In genomic region chr2:177393381-177393780, GRCh38 we compare ENCODE assay signal across 8 cellular contexts. TPM values are rescaled to one million over a fixed set of nuclear protein-coding genes. Genes with fewer than 3 reads are reported as not detected.
DNase-seq lines count a peak whose midpoint lies in the region; ATAC-seq, FAIRE-seq and TF ChIP-seq lines count a peak whose summit lies in the region.

No MANE protein-coding gene starts in this region.

- in situ Hi-C loops in HepG2 (cut with HindIII; ENCODE audit: extremely low pct_ligation_motif_present, low pct_unique_long_range_greater_than_20kb): loop anchor here (5.0 kb wide), 1 partner anchor 131 kb away; the partner anchor contains the start of gene NFE2L2

- ATAC-seq in HepG2: no peak

- TF ChIP-seq POLR2A in HepG2 (IDR thresholded peaks at IDR 0.05; ENCODE audit: insufficient read depth in 1 of 2, low read depth in 2 of 2, low read length in 2 of 2) (no peak), thyroid gland (IDR thresholded peaks at IDR 0.05) (no peak)

- peaks cover 47% of the 10 kb centered on the region for H3K79me2 ChIP-seq in KMS-11 (ENCODE audit: insufficient read depth, low read depth)
- peaks cover 43% of the 10 kb centered on the region for H3K79me2 ChIP-seq in astrocyte (ENCODE audit: insufficient read depth, low read length)
- H3K79me2 ChIP-seq in HepG2 (ENCODE audit: insufficient read depth, low read length): peaks cover 66% of the 10 kb centered on the region

- BruUV-seq in HepG2 (replicated peaks; lab: Mats Ljungman, UMichigan): TSS peak; percentile 60

- H3K36me3 Mint-ChIP-seq in CD4-positive, alpha-beta memory T cell: peaks cover 7 to 17% of the 10 kb centered on the region in 2 donors
- no peaks in the 10 kb centered on the region for H3K36me3 Mint-ChIP-seq in astrocyte (ENCODE audit: low read depth, unreplicated experiment)

- H3K4me3 Mint-ChIP-seq in CD4-positive, alpha-beta memory T cell: peak overlapping the region; percentile 92 to 98 (median 94)
- H3K4me3 Mint-ChIP-seq in astrocyte (ENCODE audit: unreplicated experiment): peak overlapping the region; percentile 97

- H3K36me3 ChIP-seq in CD4-positive, alpha-beta memory T cell (ENCODE audit: insufficient read depth, low read length): no peaks in the 10 kb centered on the region
- H3K36me3 ChIP-seq in KMS-11 (ENCODE audit: insufficient read depth): no peaks in the 10 kb centered on the region
- no peaks in the 10 kb centered on the region for H3K36me3 ChIP-seq in astrocyte (ENCODE audit: insufficient read depth, low read length)
- H3K36me3 ChIP-seq in HepG2 (replicated peaks in 1 of 2; ENCODE audit: control insufficient read depth in 1 of 2, insufficient read depth in 2 of 2, low read length in 2 of 2): no peaks in the 10 kb centered on the region
- no peaks in the 10 kb centered on the region for H3K36me3 ChIP-seq in thyroid gland

- no peaks in the 10 kb centered on the region for H3K9me3 ChIP-seq in CD4-positive, alpha-beta memory T cell (ENCODE audit: control insufficient read depth in 1 of 2, low read length in 2 of 2)
- H3K9me3 ChIP-seq in astrocyte (ENCODE audit: insufficient read depth, low read depth, low read length) (no peaks in the 10 kb centered on the region), HepG2 (ENCODE audit: low read length) (no peaks in the 10 kb centered on the region), thyroid gland (no peaks in the 10 kb centered on the region)

- WGBS in HepG2 (ENCODE audit: low lambda C conversion rate): 3% methylated on average over 6 of the region's 6 CpGs
- WGBS in thyroid gland, 2 donors: 29 to 33% methylated on average over 6 of the region's 6 CpGs

- intact Hi-C loops in CD4-positive, alpha-beta memory T cell (cut with micrococcal nuclease): loop anchor here (5.0 kb wide), 1 partner anchor 131 kb away; the partner anchor contains the start of gene NFE2L2
- intact Hi-C loops in HepG2 (cut with micrococcal nuclease; ENCODE audit: unreplicated experiment): loop anchor here (2.0 kb wide), 1 partner anchor 23 kb away; no protein-coding TSS in a partner anchor
- intact Hi-C loops in thyroid gland (cut with DNase I): no loop called here

- H3K9ac ChIP-seq in KMS-11: peak overlapping the region; percentile 91; the same call in 1 of the 2 replicates
- H3K9ac ChIP-seq in astrocyte (ENCODE audit: low read length): peak overlapping the region; percentile 86
- peak overlapping the region; percentile 95 for H3K9ac ChIP-seq in HepG2 (ENCODE audit: insufficient read depth, low read depth, low read length)

- TF ChIP-seq EP300 in HepG2 (IDR thresholded peaks at IDR 0.05; ENCODE audit: low read depth in 2 of 2, low read length in 2 of 2) (no peak), HepG2 (CRISPR knock-in tag; IDR thresholded peaks at IDR 0.05; ENCODE audit: borderline replicate concordance) (no peak)

- FAIRE-seq in astrocyte (lab: Jason Lieb, UNC) (no peak), HepG2 (lab: Jason Lieb, UNC) (no peak)

- H3K27me3 Mint-ChIP-seq in CD4-positive, alpha-beta memory T cell: no peaks in the 10 kb centered on the region
- no peaks in the 10 kb centered on the region for H3K27me3 Mint-ChIP-seq in astrocyte (ENCODE audit: low read depth, unreplicated experiment)

- H3K4me1 ChIP-seq in CD4-positive, alpha-beta memory T cell (ENCODE audit: insufficient read depth, low read length): peaks cover 54% of the 10 kb centered on the region
- H3K4me1 ChIP-seq in KMS-11 (ENCODE audit: low read depth, poor library complexity, severe bottlenecking): peaks cover 37% of the 10 kb centered on the region
- peaks cover 32% of the 10 kb centered on the region for H3K4me1 ChIP-seq in astrocyte (ENCODE audit: insufficient read depth, low read length)
- peaks cover 58% of the 10 kb centered on the region for H3K4me1 ChIP-seq in HepG2 (ENCODE audit: insufficient read depth, low read length)
- peaks cover 10 to 13% of the 10 kb centered on the region in 2 donors for H3K4me1 ChIP-seq in thyroid gland

- H3K27me3 ChIP-seq in CD4-positive, alpha-beta memory T cell (ENCODE audit: insufficient read depth, low read length): no peaks in the 10 kb centered on the region
- H3K27me3 ChIP-seq in KMS-11 (ENCODE audit: insufficient read depth, low read depth): no peaks in the 10 kb centered on the region
- no peaks in the 10 kb centered on the region for H3K27me3 ChIP-seq in astrocyte (ENCODE audit: insufficient read depth, low read length)
- H3K27me3 ChIP-seq in HepG2 (ENCODE audit: control insufficient read depth in 1 of 2, insufficient read depth in 2 of 2, low read length in 2 of 2): no peaks in the 10 kb centered on the region; a peak in 1 of 5 replicates
- no peaks in the 10 kb centered on the region for H3K27me3 ChIP-seq in thyroid gland

- H2AFZ ChIP-seq in KMS-11 (ENCODE audit: low read depth): peak overlapping the region; percentile 100
- peak overlapping the region; percentile 93 for H2AFZ ChIP-seq in astrocyte (ENCODE audit: low read depth, low read length)
- H2AFZ ChIP-seq in HepG2 (ENCODE audit: low read length): no peak overlapping the region

- H4K20me1 ChIP-seq in KMS-11 (ENCODE audit: insufficient read depth): no peaks in the 10 kb centered on the region
- H4K20me1 ChIP-seq in astrocyte (ENCODE audit: insufficient read depth, low read length): no peaks in the 10 kb centered on the region
- H4K20me1 ChIP-seq in HepG2 (ENCODE audit: insufficient read depth, low read length): no peaks in the 10 kb centered on the region; the same call in 1 of the 2 replicates

- peak overlapping the region; percentile 79 to 93 (median 92) for H3K27ac Mint-ChIP-seq in CD4-positive, alpha-beta memory T cell
- peak overlapping the region; percentile 91 for H3K27ac Mint-ChIP-seq in astrocyte (ENCODE audit: unreplicated experiment)

- POLR2A ChIA-PET in CD4-positive, alpha-beta memory T cell (lab: Charles Lee; ENCODE audit: partially characterized antibody): interaction anchor here (0.6 to 6.3 kb wide), 7 partner anchors 54 to 1392 kb away, joined by 3 to 55 read pairs (median 4); partner anchors contain the start of gene NFE2L2
- POLR2A ChIA-PET in HepG2 (lab: Yijun Ruan, JAX): interaction anchor here (0.7 to 3.1 kb wide), 8 partner anchors 11 to 229 kb away, joined by 3 to 21 read pairs (median 5); partner anchors contain the start of gene NFE2L2

- CTCF ChIA-PET in CD4-positive, alpha-beta memory T cell (lab: Charles Lee; ENCODE audit: partially characterized antibody): interaction anchor here (1.2 to 3.9 kb wide), 10 partner anchors 9 to 245 kb away, joined by 3 to 23 read pairs (median 5); partner anchors contain the start of gene NFE2L2
- CTCF ChIA-PET in HepG2 (lab: Yijun Ruan, JAX; ENCODE audit: low intra/inter-chr PET ratio, low total read pairs): no interaction called here

- no peak for TF ChIP-seq RAD21 in HepG2 (CRISPR knock-in tag; IDR thresholded peaks at IDR 0.05)

- peaks cover 53 to 71% (median 60%) of the 10 kb centered on the region in 4 donors for H3K4me1 Mint-ChIP-seq in CD4-positive, alpha-beta memory T cell
- peaks cover 42% of the 10 kb centered on the region for H3K4me1 Mint-ChIP-seq in astrocyte (ENCODE audit: low read depth, unreplicated experiment)

- H3K4me2 ChIP-seq in KMS-11: peak overlapping the region; percentile 96
- peak overlapping the region; percentile 86 for H3K4me2 ChIP-seq in astrocyte (ENCODE audit: low read length)
- H3K4me2 ChIP-seq in HepG2 (ENCODE audit: low read depth, low read length): peak overlapping the region; percentile 80

- TF ChIP-seq CTCF in KMS-11 (conservative IDR thresholded peaks at IDR 0.05; ENCODE audit: low read depth, low read length) (no peak), astrocyte (IDR thresholded peaks at IDR 0.05; ENCODE audit: insufficient read depth, low read depth, low read length) (no peak), HepG2 (CRISPR knock-in tag; IDR thresholded peaks at IDR 0.05) (no peak), thyroid gland (IDR thresholded peaks at IDR 0.05) (no peak)

- H3K9me3 Mint-ChIP-seq in CD4-positive, alpha-beta memory T cell: no peaks in the 10 kb centered on the region
- no peaks in the 10 kb centered on the region for H3K9me3 Mint-ChIP-seq in astrocyte (ENCODE audit: unreplicated experiment)

- H3K27ac ChIP-seq in CD4-positive, alpha-beta memory T cell (ENCODE audit: low read depth, low read length): peak overlapping the region; percentile 56
- H3K27ac ChIP-seq in KMS-11 (peak overlapping the region; percentile 52; the same call in 1 of the 2 replicates), astrocyte (ENCODE audit: low read depth, low read length) (peak overlapping the region; percentile 55), HepG2 (ENCODE audit: extremely low read length, insufficient read depth, low read length) (peak overlapping the region; percentile 86), thyroid gland (peak overlapping the region in 1 of 3 donors; percentile 80)

- peak in 4 of 5 donors; percentile 6 to 28 (median 16) for DNase-seq in CD4-positive, alpha-beta memory T cell
- DNase-seq in astrocyte (ENCODE audit: low read depth): no peak
- DNase-seq in HepG2 (ENCODE audit: low spot score): no peak
- DNase-seq in thyroid gland: no peak
- no peak for DNase-seq in AG08395 (ENCODE audit: low spot score)
- DNase-seq in putamen (ENCODE audit: low spot score): no peak
- DNase-seq in NCI-H2081 treated with DMSO at 0.1 percent for 48 hours (lab: John Stamatoyannopoulos, UW): no peak

- H3K4me3 ChIP-seq in CD4-positive, alpha-beta memory T cell (ENCODE audit: low read length in 2 of 2): peak overlapping the region; percentile 27 to 78
- H3K4me3 ChIP-seq in KMS-11 (IDR thresholded peaks at IDR 0.05; ENCODE audit: insufficient read depth, low read depth, low read length) (peak overlapping the region; percentile 93), astrocyte (ENCODE audit: insufficient read depth, low read depth, low read length) (peak overlapping the region; percentile 71), HepG2 (replicated peaks in 1 of 3; ENCODE audit: insufficient read depth in 1 of 3, low read depth in 2 of 3, low read length in 3 of 3) (peak overlapping the region; percentile 91 to 98 (median 92)), thyroid gland (replicated peaks in 1 of 3) (peak overlapping the region; percentile 68 to 87 (median 86))

RNA-seq across cellular contexts. Expression of gene AGPS, which starts 0.8 kb away (rescaled TPM):
- 10 to 100 TPM; 28.3 to 29.7 TPM for total RNA-seq in CD4-positive, alpha-beta memory T cell
- polyA plus RNA-seq in CD4-positive, alpha-beta memory T cell: 10 to 100 TPM; 13.8 to 17.4 TPM
- 66.2 and 68.1 TPM in 2 replicates for total RNA-seq in astrocyte
- total RNA-seq in HepG2 (2016; rRNA removed; fragmentation: Illumina TruSeq; extraction: Trizol): 99.0 and 159 TPM in 2 replicates
- total RNA-seq in HepG2 (2016; cell fraction: cytosol; rRNA removed; fragmentation: Illumina TruSeq; extraction: Trizol; ENCODE audit: low read depth): 13.8 and 16.6 TPM in 2 replicates
- 107 and 167 TPM in 2 replicates for total RNA-seq in HepG2 (2016; cell fraction: insoluble cytoplasmic fraction; rRNA removed; fragmentation: Illumina TruSeq; extraction: Trizol)
- total RNA-seq in HepG2 (2016; cell fraction: membrane; rRNA removed; fragmentation: Illumina TruSeq; extraction: Trizol): 27.7 and 34.8 TPM in 2 replicates
- 78.6 and 83.3 TPM in 2 replicates for total RNA-seq in HepG2 (2016; cell fraction: nucleus; rRNA removed; fragmentation: Illumina TruSeq; extraction: Trizol)
- polyA plus RNA-seq in HepG2 (2011; rRNA removed): 33.0 and 39.4 TPM in 2 replicates
- polyA plus RNA-seq in HepG2 (2011; cell fraction: cytosol; rRNA removed): 12.4 and 18.2 TPM in 2 replicates
- 33.3 and 39.4 TPM in 2 replicates for polyA plus RNA-seq in HepG2 (2011; cell fraction: nucleus; rRNA removed)
- polyA plus RNA-seq in HepG2 (2012): 60.7 and 80.2 TPM in 2 replicates
- 5.1 and 5.9 TPM in 2 replicates for polyA plus RNA-seq in HepG2 (2016; cell fraction: cytosol; fragmentation: Illumina TruSeq; extraction: Trizol; ENCODE audit: low read depth)
- polyA plus RNA-seq in HepG2 (2016; cell fraction: insoluble cytoplasmic fraction; fragmentation: Illumina TruSeq; extraction: Trizol; ENCODE audit: low read depth): 103 and 105 TPM in 2 replicates
- polyA plus RNA-seq in HepG2 (2016; cell fraction: membrane; fragmentation: Illumina TruSeq; extraction: Trizol; ENCODE audit: low read depth): 12.6 and 14.4 TPM in 2 replicates
- 46.9 and 49.0 TPM in 2 replicates for polyA plus RNA-seq in HepG2 (2016; cell fraction: nucleus; fragmentation: Illumina TruSeq; extraction: Trizol; ENCODE audit: insufficient read depth, low read depth)
- 9.0 and 17.9 TPM in 2 replicates for polyA minus RNA-seq in HepG2 (2011; rRNA and poly(A)+ RNA removed; ENCODE audit: low replicate concordance)
- polyA minus RNA-seq in HepG2 (2011; cell fraction: cytosol; rRNA and poly(A)+ RNA removed): 50.4 and 57.0 TPM in 2 replicates
- polyA minus RNA-seq in HepG2 (2011; cell fraction: nucleus; rRNA and poly(A)+ RNA removed): 169 and 218 TPM in 2 replicates
- 10 to 100 TPM; 23.1 to 38.8 (median 24.7) TPM for total RNA-seq in thyroid gland

Comparison
In these comparisons a context has a peak if more than half of its experiments do, and no peak if none do; other contexts are left out.
1. DNase-seq: peak in CD4-positive, alpha-beta memory T cell (4 of 5); none in astrocyte (single experiment), HepG2 (single experiment), thyroid gland (0 of 2), AG08395 (single experiment), putamen (single experiment) and NCI-H2081 treated with DMSO at 0.1 percent for 48 hours (single experiment).
2. Peak in every context shown above with its lines, with median percentiles within 50 percentile points of each other: H3K4me3 ChIP-seq, H3K4me2 ChIP-seq and H3K9ac ChIP-seq.